In genomic region chr11:16484434-16484833, GRCh38 we compare ENCODE assay signal across 1 cellular context.
A peak's percentile ranks its signal among the peaks of the same experiment; 100 is the strongest.
TF ChIP-seq lines count a peak whose summit lies in the region.

No MANE protein-coding gene starts in this region.

TF ChIP-seq in K562, 482 proteins besides CTCF, POLR2A, EP300 and RAD21:
- TF ChIP-seq ATF3 (IDR thresholded peaks at IDR 0.05): peak; percentile 68
- TF ChIP-seq ATF3 (CRISPR knock-in tag; conservative IDR thresholded peaks at IDR 0.05): no peak
- 0 out of 2 replicates have a peak, but pooled peaks have one; percentile 11 for TF ChIP-seq CEBPB (tag; IDR thresholded peaks at IDR 0.05)
- no peak for TF ChIP-seq MTA3 (IDR thresholded peaks at IDR 0.05; ENCODE audit: borderline replicate concordance)
- TF ChIP-seq SRSF7 (optimal IDR thresholded peaks at IDR 0.05; ENCODE audit: low read depth, low read length): no peak
- TF ChIP-seq CEBPG (CRISPR knock-in tag; IDR thresholded peaks at IDR 0.05): no peak
- TF ChIP-seq CEBPG (tag; conservative IDR thresholded peaks at IDR 0.05 in 1 of 2, IDR thresholded peaks at IDR 0.05 in 1 of 2): 0 out of 4 replicates have a peak, but pooled peaks have one; percentile 17 to 30
TF ChIP-seq in K562: peak in this region for 3.
